39 cellular contexts compared by ENCODE assay signal in genomic region chr2:208163489-208163888, GRCh38. TPM values are rescaled to one million over a fixed set of nuclear protein-coding genes. Genes with fewer than 3 reads are reported as not detected.
"Had no signal": no experiment of that assay in that cellular context is flagged by ENCODE, and none has a peak within 500 bp of the region (broad histone marks: within the 10 kb centered on the region; RNA-seq: fewer than 3 reads in every experiment).

Gene CRYGA, minus strand, starts transcription at chr2:208163589. Its CDS starts 33 bp downstream, at chr2:208163556.

- H3K9me3 ChIP-seq: adrenal gland, body of pancreas, breast epithelium, colonic mucosa, esophagus muscularis mucosa, gastroesophageal sphincter had no signal

- H3K27ac Mint-ChIP-seq: activated B cell treated with CpG ODN at 0.5 μM for 24 hours; activated CD8-positive, alpha-beta memory T cell treated with anti-CD3 and anti-CD28 coated beads, Interleukin-2, amount 10 ng/mL, durations not matched to agents 7 days and 5 days; activated CD8-positive, alpha-beta T cell treated with anti-CD3 and anti-CD28 coated beads, Interleukin-2, amount 10 ng/mL, durations not matched to agents 7 days and 5 days; activated naive CD4-positive, alpha-beta T cell treated with anti-CD3 and anti-CD28 coated beads for 36 hours; activated naive CD4-positive, alpha-beta T cell treated with anti-CD3 and anti-CD28 coated beads, Interleukin-2, amount 50 U/mL, for 24 hours; activated naive CD8-positive, alpha-beta T cell treated with anti-CD3 and anti-CD28 coated beads for 36 hours; activated naive CD8-positive, alpha-beta T cell treated with anti-CD3 and anti-CD28 coated beads, Interleukin-2, amount 50 U/mL, for 24 hours; activated T-helper 1 cell treated with anti-CD3 and anti-CD28 coated beads, Interleukin-12 subunit alpha, Interleukin-12 subunit beta, Interleukin-2, Interleukin-4 antibody, amounts not matched to agents 30 ng/mL and 10 ng/mL and 1 ng/mL, durations not matched to agents 14 hours and 24 hours and 36 hours; activated T-helper 2 cell treated with anti-CD3 and anti-CD28 coated beads, Interferon-gamma antibody, Interleukin-2, Interleukin-4, amounts not matched to agents 10 μg/mL and 5 μg/mL and 100 μg/mL, durations not matched to agents 14 hours and 24 hours and 36 hours; T-helper 17 cell; T-helper 2 cell treated with Interferon-gamma antibody and Interleukin-4, amounts not matched to agents 5 μg/mL and 100 μg/mL, for 36 hours had no signal

- H3K27ac ChIP-seq: adrenal gland, body of pancreas, breast epithelium, cardiac muscle cell, colonic mucosa, esophagus muscularis mucosa, foreskin keratinocyte, gastroesophageal sphincter, WERI-Rb-1 had no signal

- DNase-seq: activated B cell treated with CpG ODN at 0.5 μM for 24 hours; activated CD4-positive, alpha-beta T cell treated with anti-CD3 and anti-CD28 coated beads for 48 hours; activated CD4-positive, alpha-beta T cell treated with anti-CD3 and anti-CD28 coated beads, Interleukin-2, amount 50 U/mL, for 1 hour; activated CD4-positive, alpha-beta T cell treated with anti-CD3 and anti-CD28 coated beads, Interleukin-2, amount 50 U/mL, for 48 hours; activated CD8-positive, alpha-beta memory T cell treated with anti-CD3 and anti-CD28 coated beads, Interleukin-2, amount 10 ng/mL, durations not matched to agents 7 days and 5 days; activated CD8-positive, alpha-beta memory T cell treated with anti-CD3 and anti-CD28 coated beads, Interleukin-2, amount 50 U/mL, for 4 hours; activated CD8-positive, alpha-beta T cell treated with anti-CD3 and anti-CD28 coated beads, Interleukin-2, amount 10 ng/mL, durations not matched to agents 7 days and 5 days; activated effector memory CD4-positive, alpha-beta T cell treated with anti-CD3 and anti-CD28 coated beads, Interleukin-2, amount 50 U/mL, for 16 hours; activated naive CD4-positive, alpha-beta T cell treated with anti-CD3 and anti-CD28 coated beads for 36 hours; activated naive CD8-positive, alpha-beta T cell treated with anti-CD3 and anti-CD28 coated beads for 36 hours; activated naive CD8-positive, alpha-beta T cell treated with anti-CD3 and anti-CD28 coated beads, Interleukin-2, amount 50 U/mL, for 24 hours; activated T-cell treated with anti-CD3 and anti-CD28 coated beads, Interleukin-2, amount 50 U/mL, for 1 hour; activated T-cell treated with anti-CD3 and anti-CD28 coated beads, Interleukin-2, amount 50 U/mL, for 48 hours; adrenal gland; amygdala; aorta; body of pancreas; central memory CD4-positive, alpha-beta T cell; cerebellar nuclear complex; colonic mucosa; dorsolateral prefrontal cortex; effector memory CD4-positive, alpha-beta T cell; erythroblast; foreskin keratinocyte; T-helper 1 cell; T-helper 17 cell; T1000; WERI-Rb-1 had no signal

- H3K36me3 ChIP-seq: adrenal gland, breast epithelium, cardiac muscle cell, colonic mucosa, esophagus muscularis mucosa, gastroesophageal sphincter, WERI-Rb-1 had no signal

- H3K4me3 Mint-ChIP-seq: activated B cell treated with CpG ODN at 0.5 μM for 24 hours; activated CD8-positive, alpha-beta memory T cell treated with anti-CD3 and anti-CD28 coated beads, Interleukin-2, amount 10 ng/mL, durations not matched to agents 7 days and 5 days; activated CD8-positive, alpha-beta T cell treated with anti-CD3 and anti-CD28 coated beads, Interleukin-2, amount 10 ng/mL, durations not matched to agents 7 days and 5 days; activated naive CD4-positive, alpha-beta T cell treated with anti-CD3 and anti-CD28 coated beads for 36 hours; activated naive CD4-positive, alpha-beta T cell treated with anti-CD3 and anti-CD28 coated beads, Interleukin-2, amount 50 U/mL, for 24 hours; activated naive CD8-positive, alpha-beta T cell treated with anti-CD3 and anti-CD28 coated beads for 36 hours; activated naive CD8-positive, alpha-beta T cell treated with anti-CD3 and anti-CD28 coated beads, Interleukin-2, amount 50 U/mL, for 24 hours; activated T-helper 1 cell treated with anti-CD3 and anti-CD28 coated beads, Interleukin-12 subunit alpha, Interleukin-12 subunit beta, Interleukin-2, Interleukin-4 antibody, amounts not matched to agents 30 ng/mL and 10 ng/mL and 1 ng/mL, durations not matched to agents 14 hours and 24 hours and 36 hours; T-helper 17 cell; T-helper 2 cell treated with Interferon-gamma antibody and Interleukin-4, amounts not matched to agents 5 μg/mL and 100 μg/mL, for 36 hours had no signal

- H3K27me3 ChIP-seq: adrenal gland, body of pancreas, breast epithelium, cardiac muscle cell, colonic mucosa, dorsolateral prefrontal cortex had no signal

- H3K4me1 ChIP-seq: adrenal gland, body of pancreas, breast epithelium, colonic mucosa, esophagus muscularis mucosa, foreskin keratinocyte, gastroesophageal sphincter had no signal

- H3K4me1 Mint-ChIP-seq: activated B cell treated with CpG ODN at 0.5 μM for 24 hours; activated CD8-positive, alpha-beta memory T cell treated with anti-CD3 and anti-CD28 coated beads, Interleukin-2, amount 10 ng/mL, durations not matched to agents 7 days and 5 days; activated naive CD4-positive, alpha-beta T cell treated with anti-CD3 and anti-CD28 coated beads, Interleukin-2, amount 50 U/mL, for 24 hours; activated naive CD8-positive, alpha-beta T cell treated with anti-CD3 and anti-CD28 coated beads for 36 hours; activated naive CD8-positive, alpha-beta T cell treated with anti-CD3 and anti-CD28 coated beads, Interleukin-2, amount 50 U/mL, for 24 hours; T-helper 17 cell had no signal

- H3K36me3 Mint-ChIP-seq: activated CD8-positive, alpha-beta memory T cell treated with anti-CD3 and anti-CD28 coated beads, Interleukin-2, amount 10 ng/mL, durations not matched to agents 7 days and 5 days; activated naive CD4-positive, alpha-beta T cell treated with anti-CD3 and anti-CD28 coated beads, Interleukin-2, amount 50 U/mL, for 24 hours; activated naive CD8-positive, alpha-beta T cell treated with anti-CD3 and anti-CD28 coated beads for 36 hours had no signal

- H3K9me3 Mint-ChIP-seq: activated B cell treated with CpG ODN at 0.5 μM for 24 hours; activated naive CD4-positive, alpha-beta T cell treated with anti-CD3 and anti-CD28 coated beads for 36 hours; activated naive CD4-positive, alpha-beta T cell treated with anti-CD3 and anti-CD28 coated beads, Interleukin-2, amount 50 U/mL, for 24 hours; activated naive CD8-positive, alpha-beta T cell treated with anti-CD3 and anti-CD28 coated beads for 36 hours; activated naive CD8-positive, alpha-beta T cell treated with anti-CD3 and anti-CD28 coated beads, Interleukin-2, amount 50 U/mL, for 24 hours; activated T-helper 1 cell treated with anti-CD3 and anti-CD28 coated beads, Interleukin-12 subunit alpha, Interleukin-12 subunit beta, Interleukin-2, Interleukin-4 antibody, amounts not matched to agents 30 ng/mL and 10 ng/mL and 1 ng/mL, durations not matched to agents 14 hours and 24 hours and 36 hours; activated T-helper 2 cell treated with anti-CD3 and anti-CD28 coated beads, Interferon-gamma antibody, Interleukin-2, Interleukin-4, amounts not matched to agents 10 μg/mL and 5 μg/mL and 100 μg/mL, durations not matched to agents 14 hours and 24 hours and 36 hours; T-helper 2 cell treated with Interferon-gamma antibody and Interleukin-4, amounts not matched to agents 5 μg/mL and 100 μg/mL, for 36 hours had no signal

- ATAC-seq: activated CD4-positive, CD25-positive, alpha-beta regulatory T cell treated with anti-CD3 and anti-CD28 coated beads, Interleukin-2, amount 50 U/mL, for 24 hours; activated CD8-positive, alpha-beta memory T cell treated with anti-CD3 and anti-CD28 coated beads, Interleukin-2, amount 10 ng/mL, durations not matched to agents 7 days and 5 days; activated CD8-positive, alpha-beta T cell treated with anti-CD3 and anti-CD28 coated beads, Interleukin-2, amount 10 ng/mL, durations not matched to agents 7 days and 5 days; activated naive CD8-positive, alpha-beta T cell treated with anti-CD3 and anti-CD28 coated beads, Interleukin-2, amount 50 U/mL, for 24 hours; body of pancreas; foreskin keratinocyte; gastroesophageal sphincter; T-helper 17 cell had no signal

- H3K4me3 ChIP-seq: adrenal gland, body of pancreas, breast epithelium, cardiac muscle cell, colonic mucosa, dorsolateral prefrontal cortex, esophagus muscularis mucosa, gastroesophageal sphincter had no signal

RNA-seq across cellular contexts. Expression of gene CRYGA, which starts in this region (rescaled TPM):
- total RNA-seq: activated B cell treated with CpG ODN at 0.5 μM for 24 hours; activated CD8-positive, alpha-beta memory T cell treated with anti-CD3 and anti-CD28 coated beads for 36 hours; activated CD8-positive, alpha-beta memory T cell treated with anti-CD3 and anti-CD28 coated beads, Interleukin-2, amount 10 ng/mL, durations not matched to agents 7 days and 5 days; activated CD8-positive, alpha-beta T cell treated with anti-CD3 and anti-CD28 coated beads, Interleukin-2, amount 10 ng/mL, durations not matched to agents 7 days and 5 days; activated naive CD4-positive, alpha-beta T cell treated with anti-CD3 and anti-CD28 coated beads for 36 hours; activated naive CD8-positive, alpha-beta T cell treated with anti-CD3 and anti-CD28 coated beads for 36 hours; activated T-helper 1 cell treated with anti-CD3 and anti-CD28 coated beads, Interleukin-12 subunit alpha, Interleukin-12 subunit beta, Interleukin-2, Interleukin-4 antibody, amounts not matched to agents 30 ng/mL and 10 ng/mL and 1 ng/mL, durations not matched to agents 14 hours and 24 hours and 36 hours; activated T-helper 2 cell treated with anti-CD3 and anti-CD28 coated beads, Interferon-gamma antibody, Interleukin-2, Interleukin-4, amounts not matched to agents 10 μg/mL and 5 μg/mL and 100 μg/mL, durations not matched to agents 14 hours and 24 hours and 36 hours; adrenal gland; aorta; body of pancreas; breast epithelium; cardiac muscle cell; colonic mucosa; esophagus muscularis mucosa; foreskin keratinocyte; gastroesophageal sphincter; glomerular endothelial cell; T-helper 17 cell had no signal
- polyA plus RNA-seq: adrenal gland, aorta, cardiac muscle cell, foreskin keratinocyte had no signal
